In genomic region chr2:224893848-224894247, GRCh38 we compare ENCODE assay signal across 14 cellular contexts.
A peak's percentile ranks its signal among the peaks of the same experiment; 100 is the strongest.
DNase-seq lines count a peak whose midpoint lies in the region; ATAC-seq and TF ChIP-seq lines count a peak whose summit lies in the region.
"Had no signal": no experiment of that assay in that cellular context is flagged by ENCODE, and none has a peak within 500 bp of the region (broad histone marks: within the 10 kb centered on the region; RNA-seq: fewer than 3 reads in every experiment).

No MANE protein-coding gene starts in this region.

- ATAC-seq in activated T-cell treated with anti-CD3 and anti-CD28 coated beads, Interleukin-2, amount 50 U/mL, for 4 hours, result no peak
- ATAC-seq in GM21515 (IDR thresholded peaks at IDR 0.05; ENCODE audit: unreplicated experiment), result peak; percentile 48
- ATAC-seq in natural killer cell treated with Interleukin-12 subunit alpha and Interleukin-12 subunit beta and Interleukin-15 and Interleukin-18, amount 100 ng/mL, for 72 hours, result no peak

- no peaks in the 10 kb centered on the region for H3K27me3 Mint-ChIP-seq in activated T-cell treated with anti-CD3 and anti-CD28 coated beads, Interleukin-2, amount 50 U/mL, for 4 hours (ENCODE audit: low read depth)
- H3K27me3 Mint-ChIP-seq in natural killer cell treated with Interleukin-12 subunit alpha and Interleukin-12 subunit beta and Interleukin-15 and Interleukin-18, amount 100 ng/mL, for 72 hours, result no peaks in the 10 kb centered on the region

- peaks cover 50% of the 10 kb centered on the region for H3K36me3 Mint-ChIP-seq in activated T-cell treated with anti-CD3 and anti-CD28 coated beads, Interleukin-2, amount 50 U/mL, for 4 hours (ENCODE audit: insufficient read depth)
- H3K36me3 Mint-ChIP-seq in natural killer cell treated with Interleukin-12 subunit alpha and Interleukin-12 subunit beta and Interleukin-15 and Interleukin-18, amount 100 ng/mL, for 72 hours, result peaks cover 45% of the 10 kb centered on the region

- H3K27ac ChIP-seq in MM.1S (ENCODE audit: low read length) (peak overlapping the region; percentile 50; the same call in 1 of the 2 replicates), osteoblast (ENCODE audit: low read depth, low read length) (no peak overlapping the region)
- H3K27ac ChIP-seq: ovary had no signal

- no peaks in the 10 kb centered on the region for H3K9me2 ChIP-seq in MM.1S (replicated peaks; ENCODE audit: insufficient read depth, low read length)

- H3K9me3 ChIP-seq in MM.1S (replicated peaks; ENCODE audit: insufficient read depth, low read length) (no peaks in the 10 kb centered on the region), osteoblast (ENCODE audit: low read depth, low read length) (no peaks in the 10 kb centered on the region)
- H3K9me3 ChIP-seq: esophagus squamous epithelium, ovary had no signal

- peak overlapping the region; percentile 7 for H3K4me3 Mint-ChIP-seq in activated T-cell treated with anti-CD3 and anti-CD28 coated beads, Interleukin-2, amount 50 U/mL, for 4 hours
- H3K4me3 Mint-ChIP-seq in natural killer cell treated with Interleukin-12 subunit alpha and Interleukin-12 subunit beta and Interleukin-15 and Interleukin-18, amount 100 ng/mL, for 72 hours, result peak overlapping the region; percentile 74

- DNase-seq in activated T-cell treated with anti-CD3 and anti-CD28 coated beads, Interleukin-2, amount 50 U/mL, for 4 hours, result no peak
- DNase-seq in activated T-cell treated with anti-CD3 and anti-CD28 coated beads, Interleukin-2, amount 50 U/mL, for 48 hours, result no peak
- DNase-seq in MM.1S (no peak), nucleus accumbens (lab: John Stamatoyannopoulos, UW) (no peak), H4 (ENCODE audit: low spot score) (no peak), osteoblast (ENCODE audit: insufficient read length, low spot score, missing footprints) (no peak)
- no peak for DNase-seq in natural killer cell treated with Interleukin-12 subunit alpha and Interleukin-12 subunit beta and Interleukin-15 and Interleukin-18, amount 100 ng/mL, for 72 hours (ENCODE audit: low spot score)
- DNase-seq: cerebellar nuclear complex; esophagus squamous epithelium; HCEC 1CT; NCI-H226; ovary; stimulated activated CD4-positive, alpha-beta T cell treated with anti-CD3 and anti-CD28 coated beads, Interleukin-15, amount 100 ng/mL, for 24 hours had no signal

- peak overlapping the region; percentile 51 for H3K4me2 ChIP-seq in MM.1S (ENCODE audit: low read depth, low read length)
- no peak overlapping the region for H3K4me2 ChIP-seq in osteoblast (ENCODE audit: insufficient read depth, low read length)

- no peak overlapping the region for H2AFZ ChIP-seq in MM.1S (ENCODE audit: low read length)
- H2AFZ ChIP-seq in osteoblast (ENCODE audit: low read length), result no peak overlapping the region

- H3K9ac ChIP-seq in MM.1S (ENCODE audit: low read length), result no peak overlapping the region

- 0 out of 2 replicates have a peak, but pooled peaks cover 8% of the 10 kb centered on the region for H3F3A ChIP-seq in MM.1S (ENCODE audit: insufficient read depth, low read length)

- H3K4me1 ChIP-seq in MM.1S (ENCODE audit: low read length) (peaks cover 25% of the 10 kb centered on the region), osteoblast (ENCODE audit: insufficient read depth, low read length) (no peaks in the 10 kb centered on the region)

- H3K27me3 ChIP-seq in MM.1S (replicated peaks; ENCODE audit: insufficient read depth, low read length) (no peaks in the 10 kb centered on the region), osteoblast (ENCODE audit: insufficient read depth, low read length) (no peaks in the 10 kb centered on the region)
- H3K27me3 ChIP-seq: esophagus squamous epithelium, ovary had no signal

- TF ChIP-seq CTCF in MM.1S (IDR thresholded peaks at IDR 0.05; ENCODE audit: low read length) (no peak), osteoblast (IDR thresholded peaks at IDR 0.05; ENCODE audit: extremely low read depth, low read depth, low read length) (no peak)

- H4K20me1 ChIP-seq in MM.1S (ENCODE audit: insufficient read depth, low read length), result no peaks in the 10 kb centered on the region
- H4K20me1 ChIP-seq in osteoblast (ENCODE audit: insufficient read depth, low read length), result no peaks in the 10 kb centered on the region

- H3K79me2 ChIP-seq in MM.1S (ENCODE audit: low read length) (no peaks in the 10 kb centered on the region), osteoblast (ENCODE audit: insufficient read depth, low read length) (peaks cover 30% of the 10 kb centered on the region)

- peaks cover 44% of the 10 kb centered on the region for H3K4me1 Mint-ChIP-seq in activated T-cell treated with anti-CD3 and anti-CD28 coated beads, Interleukin-2, amount 50 U/mL, for 4 hours (ENCODE audit: low read depth)
- H3K4me1 Mint-ChIP-seq in natural killer cell treated with Interleukin-12 subunit alpha and Interleukin-12 subunit beta and Interleukin-15 and Interleukin-18, amount 100 ng/mL, for 72 hours (ENCODE audit: low read depth in 2 of 2), result peaks cover 52 to 59% of the 10 kb centered on the region in 2 donors

- H3K4me3 ChIP-seq in MM.1S (ENCODE audit: low read length), result no peak overlapping the region
- H3K4me3 ChIP-seq in osteoblast (ENCODE audit: insufficient read depth, low read length), result no peak overlapping the region
- H3K4me3 ChIP-seq: esophagus squamous epithelium, ovary had no signal

- H3K36me3 ChIP-seq in MM.1S (replicated peaks; ENCODE audit: insufficient read depth, low read length), result 0 out of 2 replicates have a peak, but pooled peaks cover 3% of the 10 kb centered on the region
- peaks cover 25% of the 10 kb centered on the region for H3K36me3 ChIP-seq in osteoblast (ENCODE audit: insufficient read depth, low read length)
- H3K36me3 ChIP-seq: esophagus squamous epithelium, ovary had no signal

- no peaks in the 10 kb centered on the region for H3K9me3 Mint-ChIP-seq in activated T-cell treated with anti-CD3 and anti-CD28 coated beads, Interleukin-2, amount 50 U/mL, for 4 hours
- H3K9me3 Mint-ChIP-seq in natural killer cell treated with Interleukin-12 subunit alpha and Interleukin-12 subunit beta and Interleukin-15 and Interleukin-18, amount 100 ng/mL, for 72 hours, result no peaks in the 10 kb centered on the region

- peak overlapping the region; percentile 92 to 94 for H3K27ac Mint-ChIP-seq in natural killer cell treated with Interleukin-12 subunit alpha and Interleukin-12 subunit beta and Interleukin-15 and Interleukin-18, amount 100 ng/mL, for 72 hours
